In genomic region chr1:80607064-80607463, GRCh38 we compare ENCODE assay signal across 11 cellular contexts.
A peak's percentile ranks its signal among the peaks of the same experiment; 100 is the strongest.
DNase-seq lines count a peak whose midpoint lies in the region; ATAC-seq and TF ChIP-seq lines count a peak whose summit lies in the region.
"Had no signal": no experiment of that assay in that cellular context is flagged by ENCODE, and none has a peak within 500 bp of the region (broad histone marks: within the 10 kb centered on the region; RNA-seq: fewer than 3 reads in every experiment).

No MANE protein-coding gene starts in this region.

- H3K27ac Mint-ChIP-seq in central memory CD8-positive, alpha-beta T cell (ENCODE audit: low read depth), result no peak overlapping the region
- no peak overlapping the region for H3K27ac Mint-ChIP-seq in osteocyte (ENCODE audit: unreplicated experiment)
- H3K27ac Mint-ChIP-seq: HFFc6 had no signal

- no peaks in the 10 kb centered on the region for H3K27me3 Mint-ChIP-seq in central memory CD8-positive, alpha-beta T cell
- H3K27me3 Mint-ChIP-seq in osteocyte (ENCODE audit: unreplicated experiment), result no peaks in the 10 kb centered on the region

- peak; percentile 16 for ATAC-seq in GM19468 (IDR thresholded peaks at IDR 0.05; ENCODE audit: extremely low read depth, unreplicated experiment)
- peak; percentile 40 for ATAC-seq in central memory CD8-positive, alpha-beta T cell (replicated peaks; ENCODE audit: extremely low read depth, poor library complexity, severe bottlenecking)
- no peak for ATAC-seq in GM21447 (IDR thresholded peaks at IDR 0.05; ENCODE audit: unreplicated experiment)
- ATAC-seq: HepG2 had no signal

- TF ChIP-seq CTCF in osteocyte (IDR thresholded peaks at IDR 0.05), result no peak

- DNase-seq in DMS53 (lab: John Stamatoyannopoulos, UW), result peak; percentile 5
- DNase-seq in DMS53 treated with DMSO at 0.1 percent for 48 hours (lab: John Stamatoyannopoulos, UW; ENCODE audit: unreplicated experiment), result no peak
- no peak for DNase-seq in central memory CD8-positive, alpha-beta T cell (ENCODE audit: low spot score in 2 of 2)
- DNase-seq in NCI-H526 treated with DMSO at 0.1 percent for 48 hours (lab: John Stamatoyannopoulos, UW), result no peak
- no peak for DNase-seq in osteocyte (ENCODE audit: extremely low spot score, unreplicated experiment)
- DNase-seq: DMS79, HCEC 1CT, HFFc6 had no signal

- H3K4me1 Mint-ChIP-seq in central memory CD8-positive, alpha-beta T cell, result no peaks in the 10 kb centered on the region
- no peaks in the 10 kb centered on the region for H3K4me1 Mint-ChIP-seq in osteocyte (ENCODE audit: unreplicated experiment)

- H3K36me3 Mint-ChIP-seq in central memory CD8-positive, alpha-beta T cell (ENCODE audit: insufficient read depth), result no peaks in the 10 kb centered on the region
- no peaks in the 10 kb centered on the region for H3K36me3 Mint-ChIP-seq in osteocyte (ENCODE audit: unreplicated experiment)

- H3K4me3 Mint-ChIP-seq in central memory CD8-positive, alpha-beta T cell, result no peak overlapping the region
- H3K4me3 Mint-ChIP-seq in osteocyte (ENCODE audit: unreplicated experiment), result no peak overlapping the region
- H3K4me3 Mint-ChIP-seq: HFFc6 had no signal

- peaks cover 27% of the 10 kb centered on the region for H3K9me3 Mint-ChIP-seq in central memory CD8-positive, alpha-beta T cell
- peaks cover 6% of the 10 kb centered on the region for H3K9me3 Mint-ChIP-seq in osteocyte (ENCODE audit: unreplicated experiment)
